Comparison of ENCODE assay signal across 28 cellular contexts in genomic region chr14:40841886-40842285, GRCh38.
"Had no signal": no experiment of that assay in that cellular context is flagged by ENCODE, and none has a peak within 500 bp of the region (broad histone marks: within the 10 kb centered on the region; RNA-seq: fewer than 3 reads in every experiment).

No MANE protein-coding gene starts in this region.

- H3K9me3 ChIP-seq: ovary, psoas muscle, testis, tibial artery, transverse colon, upper lobe of right lung, uterus had no signal

- H3K9ac ChIP-seq: neural progenitor cell, parathyroid adenoma had no signal

- ATAC-seq: natural killer cell; psoas muscle; right cardiac atrium; sciatic nerve; stimulated activated memory B cell treated with anti-CD40 and anti-IgM and Interleukin-4, amounts not matched to agents 10 μg/mL and 1 μg/mL and 100 μg/mL, for 72 hours; stimulated activated naive CD8-positive, alpha-beta T cell treated with anti-CD3 and anti-CD28 coated beads, Interleukin-15, amount 100 ng/mL, for 72 hours; stimulated activated naive CD8-positive, alpha-beta T cell treated with anti-CD3 and anti-CD28 coated beads, Interleukin-15, Interleukin-2, amounts not matched to agents 100 U/mL and 50 U/mL, for 24 hours; upper lobe of right lung had no signal

- H3K4me2 ChIP-seq: neural progenitor cell, smooth muscle cell had no signal

- DNase-seq: natural killer cell; occipital lobe; ovary; posterior cingulate gyrus; psoas muscle; right cardiac atrium; spleen; stimulated activated CD4-positive, alpha-beta T cell treated with anti-CD3 and anti-CD28 coated beads, Interleukin-12 subunit alpha, Interleukin-12 subunit beta, amount 100 ng/mL, for 4 hours; stimulated activated CD4-positive, alpha-beta T cell treated with anti-CD3 and anti-CD28 coated beads, Interleukin-1b, Interleukin-23, amount 100 ng/mL, for 48 hours; stimulated activated CD4-positive, alpha-beta T cell treated with anti-CD3 and anti-CD28 coated beads, Interleukin-4, amount 100 ng/mL, for 1 hour; stimulated activated CD4-positive, alpha-beta T cell treated with anti-CD3 and anti-CD28 coated beads, Interleukin-4, amount 100 ng/mL, for 4 hours; stimulated activated CD8-positive, alpha-beta memory T cell treated with anti-CD3 and anti-CD28 coated beads, Interleukin-4, amount 100 ng/mL, for 48 hours; stimulated activated naive CD4-positive, alpha-beta T cell; stimulated activated naive CD8-positive, alpha-beta T cell treated with anti-CD3 and anti-CD28 coated beads, Interleukin-15, amount 100 ng/mL, for 72 hours; stimulated activated naive CD8-positive, alpha-beta T cell treated with anti-CD3 and anti-CD28 coated beads, Interleukin-15, Interleukin-2, amounts not matched to agents 100 U/mL and 50 U/mL, for 24 hours; substantia nigra; testis; tibial artery; transverse colon; upper lobe of right lung; uterus had no signal

- H3K27me3 ChIP-seq: neural progenitor cell, ovary, spleen, suprapubic skin, testis, tibial artery, transverse colon, upper lobe of right lung, uterus had no signal

- H3K36me3 ChIP-seq: neural progenitor cell, ovary, spleen, suprapubic skin, tibial artery, transverse colon, upper lobe of right lung, uterus had no signal

- H3K27ac ChIP-seq: neural progenitor cell, ovary, parathyroid adenoma, psoas muscle, skin epidermis, spleen, suprapubic skin, testis, tibial artery, transverse colon, upper lobe of right lung, uterus had no signal

- H3K4me3 ChIP-seq: neural progenitor cell, ovary, psoas muscle, skin epidermis, smooth muscle cell, spleen, suprapubic skin, testis, tibial artery, transverse colon, upper lobe of right lung, uterus had no signal

- H3K4me1 ChIP-seq: parathyroid adenoma, psoas muscle, spleen, suprapubic skin, testis, tibial artery, transverse colon, upper lobe of right lung, uterus had no signal
